In the genomic region with DNA sequence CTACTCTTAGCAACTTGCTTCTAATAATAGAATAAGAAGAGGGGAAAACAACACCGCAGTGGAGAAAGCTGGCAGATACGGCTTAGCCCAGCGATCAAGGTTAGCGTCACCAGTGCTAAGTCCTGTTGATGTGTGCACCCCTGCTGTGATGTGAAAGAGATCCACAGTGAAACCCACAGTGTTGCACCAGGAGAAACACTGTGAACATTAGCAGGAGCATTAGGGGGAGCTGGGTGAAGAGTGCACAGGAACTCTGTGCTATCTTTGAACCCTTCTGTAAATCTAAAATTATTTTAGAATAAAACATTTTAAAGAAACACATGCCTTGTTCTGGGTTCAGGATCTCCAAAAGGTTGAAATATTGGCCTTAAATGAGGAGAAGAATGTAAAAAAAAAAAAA, we compare ENCODE assay signal across 24 cellular contexts.
"Had no signal": no experiment of that assay in that cellular context is flagged by ENCODE, and none has a peak within 500 bp of the region (broad histone marks: within the 10 kb centered on the region; RNA-seq: fewer than 3 reads in every experiment).

No MANE protein-coding gene starts in this region.

- H3K27ac ChIP-seq: colonic mucosa, epithelial cell of prostate, esophagus squamous epithelium, gastrocnemius medialis, heart right ventricle, left ventricle myocardium inferior, lower lobe of right lung had no signal

- H3K9me3 ChIP-seq: colonic mucosa, esophagus squamous epithelium, gastrocnemius medialis, left ventricle myocardium inferior, lower lobe of right lung, mucosa of descending colon had no signal

- H3K36me3 ChIP-seq: colonic mucosa, esophagus squamous epithelium, gastrocnemius medialis, heart right ventricle, left ventricle myocardium inferior, lower lobe of right lung had no signal

- H3K27me3 ChIP-seq: colonic mucosa, esophagus squamous epithelium, gastrocnemius medialis, heart right ventricle had no signal

- DNase-seq: colonic mucosa; cortex of kidney; effector CD8-positive, alpha-beta T cell; effector memory CD8-positive, alpha-beta T cell; endodermal cell; erythroblast; esophagus squamous epithelium; foreskin fibroblast; glutamatergic neuron; head of caudate nucleus; heart right ventricle; hippocampal formation; kidney glomerular epithelial cell; left colon; left ventricle myocardium inferior; lower lobe of right lung; mesenchymal stem cell; mucosa of descending colon; naive B cell had no signal

- H3K4me3 ChIP-seq: colonic mucosa, esophagus squamous epithelium, gastrocnemius medialis, heart right ventricle, left ventricle myocardium inferior, lower lobe of right lung, mucosa of descending colon had no signal

- H3K4me1 ChIP-seq: colonic mucosa, esophagus squamous epithelium, lower lobe of right lung had no signal

- FAIRE-seq: endometrium, islet of Langerhans, keratinocyte had no signal
